Comparison of ENCODE assay signal across 8 cellular contexts in genomic region chr14:55191881-55192616, GRCh38. TPM values are rescaled to one million over a fixed set of nuclear protein-coding genes. Genes with fewer than 3 reads are reported as not detected.
DNase-seq lines count a peak whose midpoint lies in the region; ATAC-seq and TF ChIP-seq lines count a peak whose summit lies in the region.

No MANE protein-coding gene starts in this region.

- H3K9me3 ChIP-seq in breast epithelium = no peaks in the 10 kb centered on the region
- no peaks in the 10 kb centered on the region for H3K9me3 ChIP-seq in muscle layer of duodenum (ENCODE audit: control insufficient read depth in 1 of 2, low read length in 2 of 2)

- H3K4me1 ChIP-seq in breast epithelium = peaks cover 0 to 3% of the 10 kb centered on the region in 2 donors
- peaks cover 0 to 7% of the 10 kb centered on the region in 2 donors for H3K4me1 ChIP-seq in muscle layer of duodenum (ENCODE audit: control insufficient read depth in 1 of 2, insufficient read depth in 2 of 2, low read length in 2 of 2)

- H3K36me3 ChIP-seq in breast epithelium (no peaks in the 10 kb centered on the region), muscle layer of duodenum (ENCODE audit: control insufficient read depth in 1 of 2, insufficient read depth in 2 of 2, low read length in 2 of 2) (no peaks in the 10 kb centered on the region)

- DNase-seq in breast epithelium (ENCODE audit: low spot score in 2 of 2) (no peak), hippocampal formation (lab: John Stamatoyannopoulos, UW) (no peak), SKM-1 (lab: John Stamatoyannopoulos, UW; ENCODE audit: unreplicated experiment) (no peak)

- TF ChIP-seq CTCF in breast epithelium (IDR thresholded peaks at IDR 0.05) = no peak

- ATAC-seq in GM18519 (IDR thresholded peaks at IDR 0.05; ENCODE audit: low FRiP score, unreplicated experiment) (peak; percentile 9), HG03457 (IDR thresholded peaks at IDR 0.05; ENCODE audit: unreplicated experiment) (peak; percentile 21), HG03469 (IDR thresholded peaks at IDR 0.05; ENCODE audit: unreplicated experiment) (no peak), GM18870 (IDR thresholded peaks at IDR 0.05; ENCODE audit: unreplicated experiment) (no peak)

- H3K27ac ChIP-seq in breast epithelium = peak overlapping the region in 1 of 2 donors; percentile 82
- H3K27ac ChIP-seq in muscle layer of duodenum (ENCODE audit: low read length) = peak overlapping the region; percentile 37

- H3K4me3 ChIP-seq in breast epithelium (peak overlapping the region; percentile 47 to 69 (median 60)), muscle layer of duodenum (ENCODE audit: low read depth in 1 of 2, low read length in 2 of 2) (peak overlapping the region; percentile 75 to 78)

- no peaks in the 10 kb centered on the region for H3K27me3 ChIP-seq in breast epithelium
- no peaks in the 10 kb centered on the region for H3K27me3 ChIP-seq in muscle layer of duodenum (ENCODE audit: low read depth, low read length)

- no peak for TF ChIP-seq POLR2A in breast epithelium (IDR thresholded peaks at IDR 0.05)

- intact Hi-C loops in breast epithelium (cut with DNase I; ENCODE audit: low total_unique reads) = no loop called here

RNA-seq across cellular contexts. Expression of gene DLGAP5, which starts 0.7 kb away (rescaled TPM):
- total RNA-seq in breast epithelium = 1 to 10 TPM in 1 of 3 donors, under 1 TPM in 2; under 0.01 to 1.8 (median 0.15) TPM

Comparison
In these comparisons a context has a peak if more than half of its experiments do, and no peak if none do; other contexts are left out.
1. ATAC-seq: peak in GM18519 (single experiment) and HG03457 (single experiment); none in HG03469 (single experiment) and GM18870 (single experiment).